ENCODE assay signal across 23 cellular contexts in genomic region chr1:245213066-245213465, GRCh38. TPM values are rescaled to one million over a fixed set of nuclear protein-coding genes. Genes with fewer than 3 reads are reported as not detected.
DNase-seq lines count a peak whose midpoint lies in the region; ATAC-seq, FAIRE-seq and TF ChIP-seq lines count a peak whose summit lies in the region.
"Had no signal": no experiment of that assay in that cellular context is flagged by ENCODE, and none has a peak within 500 bp of the region (broad histone marks: within the 10 kb centered on the region; RNA-seq: fewer than 3 reads in every experiment).

No MANE protein-coding gene starts in this region.

- no peak overlapping the region for H3K14ac ChIP-seq in H1 (ENCODE audit: insufficient read length)

- TF ChIP-seq EP300 in H1 (IDR thresholded peaks at IDR 0.05; ENCODE audit: borderline replicate concordance in 1 of 2, low read depth in 2 of 2, low read length in 2 of 2), result no peak

- H3K23ac ChIP-seq in H1 (ENCODE audit: insufficient read length), result no peak overlapping the region

- TF ChIP-seq RAD21 in H1 (IDR thresholded peaks at IDR 0.05 in 1 of 2, conservative IDR thresholded peaks at IDR 0.05 in 1 of 2; ENCODE audit: low read depth in 2 of 2, low read length in 2 of 2), result no peak

- H3K4me2 ChIP-seq in H1 (ENCODE audit: insufficient read depth in 1 of 2, low read depth in 2 of 2, low read length in 2 of 2) (no peak overlapping the region), PC-3 (ENCODE audit: low read length) (no peak overlapping the region)

- FAIRE-seq in H1 (lab: Jason Lieb, UNC), result no peak
- FAIRE-seq: G401.6 had no signal

- H3K27me3 ChIP-seq in H1 (replicated peaks in 1 of 4; ENCODE audit: control insufficient read depth in 3 of 4, extremely low read depth in 1 of 4, insufficient read depth in 3 of 4, low read length in 3 of 4) (no peaks in the 10 kb centered on the region), PC-3 (ENCODE audit: low read length) (peaks cover 34% of the 10 kb centered on the region)
- H3K27me3 ChIP-seq: BE2C had no signal

- H2AFZ ChIP-seq in H1 (ENCODE audit: low read length), result peak overlapping the region; percentile 92; the same call in 1 of the 2 replicates
- no peak overlapping the region for H2AFZ ChIP-seq in PC-3 (ENCODE audit: low read length)

- peak overlapping the region; percentile 80 for H3K27ac Mint-ChIP-seq in type B pancreatic cell
- no peak overlapping the region for H3K27ac Mint-ChIP-seq in natural killer cell
- H3K27ac Mint-ChIP-seq: CD4-positive, CD25-positive, alpha-beta regulatory T cell had no signal

- H2BK120ac ChIP-seq in H1 (replicated peaks; ENCODE audit: low read depth, low read length), result no peak overlapping the region

- H2BK12ac ChIP-seq in H1 (ENCODE audit: low read depth, low read length), result no peak overlapping the region

- no peak overlapping the region for H4K91ac ChIP-seq in H1 (replicated peaks; ENCODE audit: insufficient read length, low read length)

- no peak overlapping the region for H4K5ac ChIP-seq in H1 (ENCODE audit: insufficient read length, low read depth, low read length)

- no peaks in the 10 kb centered on the region for H3K9me3 ChIP-seq in H1 (ENCODE audit: insufficient read depth in 2 of 2, low read depth in 1 of 2, low read length in 1 of 2)
- H3K9me3 ChIP-seq in PC-3 (ENCODE audit: low read length), result 0 out of 2 replicates have a peak, but pooled peaks cover 4% of the 10 kb centered on the region
- H3K9me3 ChIP-seq: BE2C had no signal

- H3K4me3 ChIP-seq in H1 (ENCODE audit: extremely low read depth in 1 of 4, insufficient read depth in 2 of 4, low read depth in 3 of 4, low read length in 4 of 4) (no peak overlapping the region), PC-3 (ENCODE audit: low read length) (no peak overlapping the region)

- WGBS in H1 (ENCODE audit: extremely low coverage in 1 of 2, insufficient coverage in 1 of 2, insufficient read length in 1 of 2, insufficient replicate concordance in 2 of 2, low coverage in 1 of 2, low lambda C conversion rate in 2 of 2, missing lambda C conversion rate in 1 of 2), 2 experiments, result 75% methylated on average over 4 of the region's 4 CpGs; no CpG with 5 or more reads in 1 of the 2 experiments

- CTCF ChIA-PET in H1 (lab: Charles Lee; ENCODE audit: partially characterized antibody) (no interaction called here), PC-3 (lab: Charles Lee) (no interaction called here)

- H3K4me1 Mint-ChIP-seq in type B pancreatic cell (ENCODE audit: unreplicated experiment) (peaks cover 25% of the 10 kb centered on the region), natural killer cell (no peaks in the 10 kb centered on the region)
- H3K4me1 Mint-ChIP-seq: CD4-positive, CD25-positive, alpha-beta regulatory T cell; IgD-negative memory B cell had no signal

- no TSS peak for BruUV-seq in PC-3 (replicated peaks; lab: Mats Ljungman, UMichigan)

- H3K79me2 ChIP-seq in H1 (ENCODE audit: control insufficient read depth in 1 of 2, insufficient read depth in 2 of 2, low read length in 2 of 2) (no peaks in the 10 kb centered on the region), PC-3 (ENCODE audit: low read length) (no peaks in the 10 kb centered on the region)

- no peak overlapping the region for H3K27ac ChIP-seq in H1 (ENCODE audit: low read depth, low read length)
- H3K27ac ChIP-seq in PC-3 (ENCODE audit: low read length), result no peak overlapping the region

- H3K23me2 ChIP-seq in H1 (ENCODE audit: low read depth, low read length), result no peaks in the 10 kb centered on the region

- H3K36me3 Mint-ChIP-seq in type B pancreatic cell, result peaks cover 6% of the 10 kb centered on the region
- H3K36me3 Mint-ChIP-seq in natural killer cell, result no peaks in the 10 kb centered on the region
- H3K36me3 Mint-ChIP-seq: CD4-positive, CD25-positive, alpha-beta regulatory T cell; IgD-negative memory B cell had no signal

- no peak overlapping the region; the same call in 1 of the 2 replicates for H2BK20ac ChIP-seq in H1 (ENCODE audit: low read length)

- no peaks in the 10 kb centered on the region for H3K79me1 ChIP-seq in H1 (ENCODE audit: low read depth, low read length)

- TF ChIP-seq CTCF in H1 (IDR thresholded peaks at IDR 0.05; ENCODE audit: control extremely low read depth in 1 of 3, insufficient read depth in 1 of 3, low read depth in 1 of 3, low read length in 3 of 3) (no peak), type B pancreatic cell (conservative IDR thresholded peaks at IDR 0.05) (no peak), natural killer cell (IDR thresholded peaks at IDR 0.05) (no peak), PC-3 (conservative IDR thresholded peaks at IDR 0.05; ENCODE audit: low read depth, low read length) (no peak)

- POLR2A ChIA-PET in H1 (lab: Charles Lee; ENCODE audit: partially characterized antibody), result interaction anchor here (0.8 kb wide), 1 partner anchor 9 kb away, joined by 3 read pairs; no protein-coding TSS in a partner anchor
- POLR2A ChIA-PET in PC-3 (lab: Charles Lee; ENCODE audit: unreplicated experiment), result no interaction called here

- TF ChIP-seq POLR2A in H1 (IDR thresholded peaks at IDR 0.05; ENCODE audit: control extremely low read depth in 1 of 2, low read depth in 2 of 2, low read length in 2 of 2), result no peak

- ATAC-seq in natural killer cell (no peak), PC-3 (no peak)
- ATAC-seq: SK-N-SH treated with all-trans-retinoic acid at 6 μM for 48 hours had no signal

- H3K9me3 Mint-ChIP-seq in type B pancreatic cell (no peaks in the 10 kb centered on the region), natural killer cell (no peaks in the 10 kb centered on the region)

- DNase-seq in NCI-H748 (lab: John Stamatoyannopoulos, UW; ENCODE audit: unreplicated experiment) (peak; percentile 59), NCI-H748 treated with DMSO at 0.1 percent for 48 hours (lab: John Stamatoyannopoulos, UW) (no peak), NCI-H345 (lab: John Stamatoyannopoulos, UW) (peak; percentile 41), H1 (ENCODE audit: low read depth in 1 of 2, low spot score in 2 of 2) (no peak), type B pancreatic cell (ENCODE audit: extremely low spot score, unreplicated experiment) (no peak), natural killer cell (no peak), iPS-NIHi7 (ENCODE audit: extremely low spot score) (no peak), PC-3 (no peak)
- DNase-seq: BE2C; CD4-positive, CD25-positive, alpha-beta regulatory T cell; COR-L47; DMS 273 treated with DMSO at 0.1 percent for 48 hours; DND-41; GOT3; Karpas-422; NCI-H1694 treated with DMSO at 0.1 percent for 48 hours; NCI-H226; NCI-H82; OCI-M1; SHP77 treated with DMSO at 0.1 percent for 48 hours had no signal

- no peak overlapping the region for H3K56ac ChIP-seq in H1 (replicated peaks; ENCODE audit: insufficient read length, low read depth, low read length)

- intact Hi-C loops in natural killer cell (cut with micrococcal nuclease) (no loop called here), PC-3 (cut with micrococcal nuclease) (no loop called here)

- H3K4ac ChIP-seq in H1 (replicated peaks; ENCODE audit: insufficient read length, low read depth, low read length), result no peak overlapping the region

- H3K4me1 ChIP-seq in H1 (replicated peaks in 1 of 4; ENCODE audit: control insufficient read depth in 3 of 4, insufficient read depth in 4 of 4, low read length in 3 of 4) (peaks cover 0 to 7% (median 3%) of the 10 kb centered on the region in 4 experiments; a peak in 6 of 7 replicates), PC-3 (ENCODE audit: insufficient read depth, low read length) (no peaks in the 10 kb centered on the region)

- H3K9ac ChIP-seq in H1 (replicated peaks in 1 of 4; ENCODE audit: extremely low read depth in 1 of 4, low read depth in 3 of 4, low read length in 3 of 4) (no peak overlapping the region), PC-3 (ENCODE audit: low read length) (no peak overlapping the region)

- no peak overlapping the region for H2BK15ac ChIP-seq in H1 (ENCODE audit: low read length)

- no peaks in the 10 kb centered on the region for H3F3A ChIP-seq in PC-3 (ENCODE audit: low read length, unreplicated experiment)

- H3K4me3 Mint-ChIP-seq in type B pancreatic cell, result peak overlapping the region; percentile 36
- no peak overlapping the region for H3K4me3 Mint-ChIP-seq in natural killer cell
- H3K4me3 Mint-ChIP-seq: CD4-positive, CD25-positive, alpha-beta regulatory T cell; IgD-negative memory B cell had no signal

- no peak overlapping the region for H3K18ac ChIP-seq in H1 (ENCODE audit: extremely low read depth, low read length)

- no peaks in the 10 kb centered on the region for H3K9me2 ChIP-seq in PC-3 (replicated peaks; ENCODE audit: low read length)

- H3K36me3 ChIP-seq in H1 (ENCODE audit: control insufficient read depth in 2 of 4, insufficient read depth in 4 of 4, low read length in 3 of 4), result no peaks in the 10 kb centered on the region
- no peaks in the 10 kb centered on the region for H3K36me3 ChIP-seq in PC-3 (ENCODE audit: low read depth, low read length)
- H3K36me3 ChIP-seq: BE2C had no signal

- no peak overlapping the region for H2AK5ac ChIP-seq in H1 (ENCODE audit: low read depth, low read length)

- H4K8ac ChIP-seq in H1 (ENCODE audit: extremely low read depth, insufficient read depth, low read length), result no peak overlapping the region

- peaks cover 4% of the 10 kb centered on the region for H3K27me3 Mint-ChIP-seq in type B pancreatic cell
- H3K27me3 Mint-ChIP-seq in natural killer cell (ENCODE audit: low read depth in 2 of 2), result no peaks in the 10 kb centered on the region
- H3K27me3 Mint-ChIP-seq: CD4-positive, CD25-positive, alpha-beta regulatory T cell had no signal

- no peak overlapping the region for H2BK5ac ChIP-seq in H1 (ENCODE audit: low read depth, low read length)

- H4K20me1 ChIP-seq in H1 (replicated peaks in 1 of 2; ENCODE audit: control insufficient read depth in 1 of 2, insufficient read depth in 2 of 2, low read length in 2 of 2), result no peaks in the 10 kb centered on the region
- no peaks in the 10 kb centered on the region for H4K20me1 ChIP-seq in PC-3 (ENCODE audit: low read length)

TF ChIP-seq in H1, 55 proteins besides CTCF, POLR2A, EP300 and RAD21 (continues in another document):
- TF ChIP-seq RXRA (IDR thresholded peaks at IDR 0.05; ENCODE audit: insufficient read depth, low read depth, low read length), result no peak

RNA-seq across cellular contexts. Expression of gene KIF26B, which starts 58.3 kb away (rescaled TPM):
- total RNA-seq in H1 (2021; fragmentation: NEBNext Ultra II Directional; extraction: Animal tissue kit (Norgen Biotek cat#: 25700)), result 0.19 and 0.28 TPM in 2 replicates
- polyA plus RNA-seq in H1 (2011; rRNA removed), result 0.06 and 0.11 TPM in 2 replicates
- 0.12 TPM for polyA plus RNA-seq in H1 (2011; cell fraction: cytosol; rRNA removed)
- 0.14 TPM for polyA plus RNA-seq in H1 (2011; cell fraction: nucleus; rRNA removed)
- 0.10 to 0.27 TPM (median 0.18 TPM) in 4 replicates for polyA plus RNA-seq in H1 (2012, experiment 1 of 2)
- 0.14 TPM for polyA plus RNA-seq in H1 (2012, experiment 2 of 2)
- 0.06 TPM for polyA plus RNA-seq in H1 (2013, experiment 1 of 2)
- polyA plus RNA-seq in H1 (2013, experiment 2 of 2), result 0.11 TPM
- polyA minus RNA-seq in H1 (2011; rRNA and poly(A)+ RNA removed), result 0.12 and 0.19 TPM in 2 replicates
- polyA minus RNA-seq in H1 (2011; cell fraction: cytosol; rRNA and poly(A)+ RNA removed), result 0.15 TPM
- polyA minus RNA-seq in H1 (2011; cell fraction: nucleus; rRNA and poly(A)+ RNA removed), result 1.5 TPM
- total RNA-seq in type B pancreatic cell (ENCODE audit: low replicate concordance) (6.1 and 22.1 TPM in 2 replicates), natural killer cell (under 1 TPM; 0.16 to 0.96 (median 0.18) TPM), PC-3 (2014; rRNA removed) (0.04 and 0.17 TPM in 2 replicates)
- total RNA-seq: CD4-positive, CD25-positive, alpha-beta regulatory T cell had no signal
- polyA plus RNA-seq: CD4-positive, CD25-positive, alpha-beta regulatory T cell had no signal

Comparison
In these comparisons a context has a peak if more than half of its experiments do, and no peak if none do; other contexts are left out.
1. DNase-seq: peak in NCI-H748 (single experiment) and NCI-H345 (single experiment); none in NCI-H748 treated with DMSO at 0.1 percent for 48 hours (single experiment), H1 (0 of 2), type B pancreatic cell (single experiment), natural killer cell (single experiment), iPS-NIHi7 (single experiment) and PC-3 (single experiment).